Comparison of ENCODE assay signal across 12 cellular contexts in the genomic region with DNA sequence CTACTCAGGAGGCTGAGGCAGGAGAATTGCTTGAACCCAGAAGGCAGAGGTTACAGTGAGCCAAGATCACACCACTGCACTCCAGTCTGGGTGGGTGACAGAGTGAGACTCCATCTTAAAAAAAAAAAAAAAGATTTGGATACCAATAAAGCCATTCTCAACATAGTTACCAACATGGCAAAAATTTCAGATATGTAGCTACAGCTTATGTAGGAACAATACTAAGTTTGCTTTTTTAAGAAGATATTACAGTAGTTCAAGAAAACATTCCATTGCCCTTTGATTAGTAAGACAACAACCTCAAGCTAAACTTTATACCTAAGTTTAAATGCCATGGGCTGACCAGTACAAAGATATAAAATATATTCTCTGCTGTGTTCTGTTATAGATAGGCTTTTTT. TPM values are rescaled to one million over a fixed set of nuclear protein-coding genes. Genes with fewer than 3 reads are reported as not detected.
DNase-seq lines count a peak whose midpoint lies in the region; ATAC-seq and TF ChIP-seq lines count a peak whose summit lies in the region.
"Had no signal": no experiment of that assay in that cellular context is flagged by ENCODE, and none has a peak within 500 bp of the region (broad histone marks: within the 10 kb centered on the region; RNA-seq: fewer than 3 reads in every experiment).

No MANE protein-coding gene starts in this region.

- peak overlapping the region in 2 of 3 donors; percentile 90 to 97 for H3K27ac Mint-ChIP-seq in IgD-negative memory B cell

- no peaks in the 10 kb centered on the region for H3K27me3 Mint-ChIP-seq in IgD-negative memory B cell

- H3K36me3 ChIP-seq in lower lobe of right lung: peaks cover 13% of the 10 kb centered on the region

- H3K27ac ChIP-seq in cingulate gyrus (ENCODE audit: low read depth, low read length) (peak overlapping the region; percentile 70), lower lobe of right lung (peak overlapping the region; percentile 81), temporal lobe (ENCODE audit: low read depth, low read length) (peak overlapping the region; percentile 64)

- ATAC-seq in lower lobe of right lung (no peak), GM21737 (IDR thresholded peaks at IDR 0.05; ENCODE audit: unreplicated experiment) (no peak), esophagus mucosa (no peak)
- ATAC-seq in activated CD4-positive, CD25-positive, alpha-beta regulatory T cell treated with anti-CD3 and anti-CD28 coated beads, Interleukin-2, amount 50 U/mL, for 24 hours: no peak

- DNase-seq in lower lobe of right lung (no peak), D341Med (ENCODE audit: low spot score) (no peak)
- DNase-seq: mesendoderm, NCI-H524 treated with DMSO at 0.1 percent for 48 hours, SHP77 treated with DMSO at 0.1 percent for 48 hours had no signal

- no peaks in the 10 kb centered on the region for H3K9me3 ChIP-seq in lower lobe of right lung

- H3K9me3 Mint-ChIP-seq in IgD-negative memory B cell: no peaks in the 10 kb centered on the region
- H3K9me3 Mint-ChIP-seq: activated T-helper 2 cell treated with anti-CD3 and anti-CD28 coated beads, Interferon-gamma antibody, Interleukin-2, Interleukin-4, amounts not matched to agents 10 μg/mL and 5 μg/mL and 100 μg/mL, durations not matched to agents 14 hours and 24 hours and 36 hours had no signal

- peak overlapping the region in 2 of 4 donors; percentile 61 to 94 for H3K4me3 Mint-ChIP-seq in IgD-negative memory B cell

- H3K4me3 ChIP-seq in lower lobe of right lung: peak overlapping the region; percentile 41

- H3K4me1 Mint-ChIP-seq in IgD-negative memory B cell: peaks cover 18 to 25% (median 24%) of the 10 kb centered on the region in 3 donors

- H3K27me3 ChIP-seq in lower lobe of right lung (ENCODE audit: low read depth): no peaks in the 10 kb centered on the region

- peaks cover 7% of the 10 kb centered on the region for H3K36me3 Mint-ChIP-seq in IgD-negative memory B cell

- peaks cover 17% of the 10 kb centered on the region for H3K4me1 ChIP-seq in lower lobe of right lung

- TF ChIP-seq CTCF in lower lobe of right lung (IDR thresholded peaks at IDR 0.05): no peak

- intact Hi-C loops in lower lobe of right lung (cut with DNase I): no loop called here

RNA-seq across cellular contexts. Expression of a gene that starts 34.4 kb away (rescaled TPM):
- polyA plus RNA-seq in IgD-negative memory B cell: 66.5 TPM
- total RNA-seq in lower lobe of right lung (92.2 TPM), temporal lobe (41.6 TPM), esophagus mucosa (23.0 TPM)

RNA-seq across cellular contexts. Expression of a gene that starts 38.9 kb away (rescaled TPM):
- polyA plus RNA-seq in IgD-negative memory B cell: 113 TPM
- total RNA-seq in lower lobe of right lung: 79.3 TPM
- total RNA-seq in temporal lobe: 12.0 TPM
- total RNA-seq in esophagus mucosa: 34.4 TPM
